ENCODE assay signal across 21 cellular contexts in the genomic region with DNA sequence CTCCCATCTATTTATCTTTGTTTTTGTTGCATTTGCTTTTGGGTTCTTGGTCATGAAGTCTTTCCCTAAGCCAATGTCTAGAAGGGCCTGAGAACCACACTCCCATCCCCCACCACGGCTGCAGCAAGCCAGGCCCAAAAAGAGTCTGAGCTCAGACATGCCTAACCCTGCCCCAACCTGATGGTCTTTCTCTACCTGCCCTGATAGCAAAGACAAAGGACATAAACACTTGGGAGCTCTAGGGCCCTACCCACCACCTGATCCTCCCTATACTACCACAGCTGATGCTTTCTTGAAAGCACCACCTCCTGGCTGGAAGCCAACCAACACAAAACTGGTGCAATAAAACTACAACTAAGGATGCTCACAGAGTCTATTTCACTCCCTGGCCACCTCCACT.
DNase-seq lines count a peak whose midpoint lies in the region; ATAC-seq and TF ChIP-seq lines count a peak whose summit lies in the region.
"Had no signal": no experiment of that assay in that cellular context is flagged by ENCODE, and none has a peak within 500 bp of the region (broad histone marks: within the 10 kb centered on the region; RNA-seq: fewer than 3 reads in every experiment).

No MANE protein-coding gene starts in this region.

- H3K9me3 ChIP-seq in PC-9 (ENCODE audit: insufficient read depth, low read depth) = no peaks in the 10 kb centered on the region
- H3K9me3 ChIP-seq: HAP-1, Peyer's patch had no signal

- H3K4me2 ChIP-seq in PC-9 = no peak overlapping the region

- peaks cover 3% of the 10 kb centered on the region; the same call in 1 of the 2 replicates for H3K4me1 ChIP-seq in PC-9 (replicated peaks; ENCODE audit: insufficient read depth)
- H3K4me1 ChIP-seq: Peyer's patch had no signal

- TF ChIP-seq CTCF in epithelial cell of esophagus (IDR thresholded peaks at IDR 0.05; ENCODE audit: insufficient read depth, low read depth, low read length, missing control alignments) (no peak), PC-9 (conservative IDR thresholded peaks at IDR 0.05) (no peak)

- no peaks in the 10 kb centered on the region for H3K79me2 ChIP-seq in PC-9 (ENCODE audit: low read depth)

- H3K9me2 ChIP-seq in PC-9 (ENCODE audit: insufficient read depth) = no peaks in the 10 kb centered on the region

- H3K27ac ChIP-seq in PC-9 = no peak overlapping the region
- H3K27ac ChIP-seq: HL-60, Peyer's patch had no signal

- H3K4me3 ChIP-seq in epithelial cell of esophagus (ENCODE audit: low read length) (no peak overlapping the region), PC-9 (no peak overlapping the region)
- H3K4me3 ChIP-seq: HAP-1, Peyer's patch had no signal

- H4K20me1 ChIP-seq in PC-9 (ENCODE audit: insufficient read depth) = no peaks in the 10 kb centered on the region

- CTCF ChIA-PET in PC-9 (lab: Charles Lee) = no interaction called here

- no peaks in the 10 kb centered on the region for H3K36me3 ChIP-seq in PC-9 (ENCODE audit: low read depth)
- H3K36me3 ChIP-seq: HAP-1, Peyer's patch had no signal

- ATAC-seq in GM21526 (IDR thresholded peaks at IDR 0.05; ENCODE audit: low FRiP score, unreplicated experiment) = no peak

- H3F3A ChIP-seq in PC-9 (ENCODE audit: insufficient read depth, low read depth) = no peaks in the 10 kb centered on the region

- H3K27me3 ChIP-seq in PC-9 (ENCODE audit: insufficient read depth, low read depth) = no peaks in the 10 kb centered on the region
- H3K27me3 ChIP-seq: Peyer's patch had no signal

- peak; percentile 26 for DNase-seq in NCI-H748 (lab: John Stamatoyannopoulos, UW; ENCODE audit: unreplicated experiment)
- no peak for DNase-seq in NCI-H748 treated with DMSO at 0.1 percent for 48 hours (lab: John Stamatoyannopoulos, UW)
- DNase-seq in NCI-H2171 (lab: John Stamatoyannopoulos, UW) = peak; percentile 12
- peak; percentile 39 for DNase-seq in epithelial cell of esophagus (ENCODE audit: low read depth)
- DNase-seq in NCI-H82 (lab: John Stamatoyannopoulos, UW) = no peak
- DNase-seq in PC-9 = no peak
- DNase-seq: Calu3, GOT3, Karpas-422, NCI-H1092 treated with DMSO at 0.1 percent for 48 hours, NCI-H146, NCI-H1930, NCI-H2107, NCI-H226, NCI-H524, Peyer's patch, SHP77 treated with DMSO at 0.1 percent for 48 hours, T-helper 1 cell had no signal

- H2AFZ ChIP-seq in PC-9 = no peak overlapping the region

- POLR2A ChIA-PET in PC-9 (lab: Charles Lee; ENCODE audit: unreplicated experiment) = no interaction called here

- BruUV-seq in PC-9 (replicated peaks; lab: Mats Ljungman, UMichigan) = no TSS peak

- intact Hi-C loops in PC-9 (cut with micrococcal nuclease; ENCODE audit: unreplicated experiment) = no loop called here

Comparison
In these comparisons a context has a peak if more than half of its experiments do, and no peak if none do; other contexts are left out.
1. DNase-seq: peak in NCI-H748 (single experiment), NCI-H2171 (single experiment) and epithelial cell of esophagus (single experiment); none in NCI-H748 treated with DMSO at 0.1 percent for 48 hours (single experiment), NCI-H82 (single experiment) and PC-9 (0 of 2).